Comparison of ENCODE assay signal across 8 cellular contexts in genomic region chr17:59829217-59830006, GRCh38.
A peak's percentile ranks its signal among the peaks of the same experiment; 100 is the strongest.
DNase-seq lines count a peak whose midpoint lies in the region; ATAC-seq, FAIRE-seq and TF ChIP-seq lines count a peak whose summit lies in the region.

No MANE protein-coding gene starts in this region.

- peaks cover 5% of the 10 kb centered on the region for H3K36me3 Mint-ChIP-seq in astrocyte (ENCODE audit: low read depth, unreplicated experiment)

- H3K27me3 ChIP-seq in astrocyte (ENCODE audit: insufficient read depth, low read length) (no peaks in the 10 kb centered on the region), kidney epithelial cell (ENCODE audit: control insufficient read depth, insufficient read depth, low read length) (no peaks in the 10 kb centered on the region), thymus (ENCODE audit: control insufficient read depth, insufficient read depth) (no peaks in the 10 kb centered on the region)

- TF ChIP-seq CTCF in astrocyte (IDR thresholded peaks at IDR 0.05; ENCODE audit: insufficient read depth, low read depth, low read length) (no peak), kidney epithelial cell (IDR thresholded peaks at IDR 0.05; ENCODE audit: insufficient read depth, low read length, poor library complexity, severe bottlenecking) (no peak)

- no peaks in the 10 kb centered on the region for H3K36me3 ChIP-seq in astrocyte (ENCODE audit: insufficient read depth, low read length)
- H3K36me3 ChIP-seq in kidney epithelial cell (ENCODE audit: control insufficient read depth, insufficient read depth, low read length): no peaks in the 10 kb centered on the region
- H3K36me3 ChIP-seq in thymus (ENCODE audit: control insufficient read depth, insufficient read depth): no peaks in the 10 kb centered on the region

- no peak overlapping the region for H2AFZ ChIP-seq in astrocyte (ENCODE audit: low read depth, low read length)

- peak overlapping the region; percentile 81 for H3K4me2 ChIP-seq in astrocyte (ENCODE audit: low read length)

- H3K4me3 ChIP-seq in astrocyte (ENCODE audit: insufficient read depth, low read depth, low read length): peak overlapping the region; percentile 49
- peak overlapping the region; percentile 21 for H3K4me3 ChIP-seq in kidney epithelial cell (ENCODE audit: low read depth, low read length)
- no peak overlapping the region for H3K4me3 ChIP-seq in thymus (ENCODE audit: low read length)

- peak; percentile 88 for FAIRE-seq in astrocyte (lab: Jason Lieb, UNC)

- H3K4me1 ChIP-seq in astrocyte (ENCODE audit: insufficient read depth, low read length): peaks cover 54% of the 10 kb centered on the region
- no peaks in the 10 kb centered on the region for H3K4me1 ChIP-seq in thymus (ENCODE audit: control insufficient read depth, insufficient read depth, low read length)

- DNase-seq in EL (peak; percentile 99), NCI-H774 (lab: John Stamatoyannopoulos, UW) (peak; percentile 80), astrocyte (ENCODE audit: low read depth) (peak; percentile 99), kidney epithelial cell (ENCODE audit: low read depth) (peak; percentile 98)
- DNase-seq in stimulated activated CD8-positive, alpha-beta memory T cell treated with anti-CD3 and anti-CD28 coated beads, Interleukin-4, amount 100 ng/mL, for 48 hours: no peak

- no peaks in the 10 kb centered on the region for H3K27me3 Mint-ChIP-seq in astrocyte (ENCODE audit: low read depth, unreplicated experiment)

- peak overlapping the region; percentile 99 for H3K27ac Mint-ChIP-seq in astrocyte (ENCODE audit: unreplicated experiment)

- no peaks in the 10 kb centered on the region for H3K9me3 Mint-ChIP-seq in astrocyte (ENCODE audit: unreplicated experiment)

- H3K79me2 ChIP-seq in astrocyte (ENCODE audit: insufficient read depth, low read length): peaks cover 47% of the 10 kb centered on the region

- H3K9ac ChIP-seq in astrocyte (ENCODE audit: low read length): peak overlapping the region; percentile 95

- peaks cover 58% of the 10 kb centered on the region for H3K4me1 Mint-ChIP-seq in astrocyte (ENCODE audit: low read depth, unreplicated experiment)

- peak overlapping the region; percentile 58 for H3K4me3 Mint-ChIP-seq in astrocyte (ENCODE audit: unreplicated experiment)

- H3K27ac ChIP-seq in astrocyte (ENCODE audit: low read depth, low read length): peak overlapping the region; percentile 100
- H3K27ac ChIP-seq in thymus (ENCODE audit: low read depth): peak overlapping the region; percentile 70

- 42% methylated on average over 4 of the region's 4 CpGs for WGBS in thymus

- H4K20me1 ChIP-seq in astrocyte (ENCODE audit: insufficient read depth, low read length): no peaks in the 10 kb centered on the region

- H3K9me3 ChIP-seq in astrocyte (ENCODE audit: insufficient read depth, low read depth, low read length) (no peaks in the 10 kb centered on the region), thymus (ENCODE audit: control insufficient read depth) (no peaks in the 10 kb centered on the region)

- ATAC-seq in GM19463 (IDR thresholded peaks at IDR 0.05; ENCODE audit: unreplicated experiment) (peak; percentile 68), HG03521 (IDR thresholded peaks at IDR 0.05; ENCODE audit: unreplicated experiment) (peak; percentile 61)
